8 cellular contexts compared by ENCODE assay signal in genomic region chr2:241036964-241037421, GRCh38. TPM values are rescaled to one million over a fixed set of nuclear protein-coding genes. Genes with fewer than 3 reads are reported as not detected.
DNase-seq lines count a peak whose midpoint lies in the region; ATAC-seq and TF ChIP-seq lines count a peak whose summit lies in the region.

No MANE protein-coding gene starts in this region.

- no peak for TF ChIP-seq CTCF in OCI-LY7 (conservative IDR thresholded peaks at IDR 0.05; ENCODE audit: low read length)

- H3K9me3 ChIP-seq in CD4-positive, CD25-positive, alpha-beta regulatory T cell (ENCODE audit: control insufficient read depth in 2 of 2, low read length in 2 of 2), result no peaks in the 10 kb centered on the region
- H3K9me3 ChIP-seq in OCI-LY7 (ENCODE audit: low read length) (no peaks in the 10 kb centered on the region), iPS-18c (ENCODE audit: control insufficient read depth, insufficient read depth, low read length) (no peaks in the 10 kb centered on the region)

- peaks cover 0 to 3% (median 0%) of the 10 kb centered on the region in 7 donors for H3K9me3 Mint-ChIP-seq in CD4-positive, CD25-positive, alpha-beta regulatory T cell

- H2AFZ ChIP-seq in OCI-LY7 (ENCODE audit: low read length), result no peak overlapping the region

- BruUV-seq in OCI-LY7 (replicated peaks; lab: Mats Ljungman, UMichigan), result no TSS peak

- H3K4me3 Mint-ChIP-seq in CD4-positive, CD25-positive, alpha-beta regulatory T cell, result peak overlapping the region; percentile 81 to 96 (median 91)

- peak overlapping the region; percentile 83 for H3K27ac ChIP-seq in CD4-positive, CD25-positive, alpha-beta regulatory T cell (ENCODE audit: insufficient read depth, low read length, poor library complexity, severe bottlenecking)
- H3K27ac ChIP-seq in OCI-LY7 (ENCODE audit: low read depth, low read length, poor library complexity, severe bottlenecking), result no peak overlapping the region

- H3K36me3 Mint-ChIP-seq in CD4-positive, CD25-positive, alpha-beta regulatory T cell, result peaks cover 5% of the 10 kb centered on the region

- H3K36me3 ChIP-seq in CD4-positive, CD25-positive, alpha-beta regulatory T cell (ENCODE audit: control insufficient read depth, insufficient read depth, low read length), result peaks cover 3% of the 10 kb centered on the region
- H3K36me3 ChIP-seq in OCI-LY7 (ENCODE audit: insufficient read depth, low read length), result no peaks in the 10 kb centered on the region

- ATAC-seq in CD4-positive, CD25-positive, alpha-beta regulatory T cell (ENCODE audit: low read depth in 2 of 2), result peak; percentile 6 to 32
- ATAC-seq in GM19455 (IDR thresholded peaks at IDR 0.05; ENCODE audit: unreplicated experiment), result peak; percentile 49
- no peak for ATAC-seq in HG03095 (IDR thresholded peaks at IDR 0.05; ENCODE audit: unreplicated experiment)

- peaks cover 14% of the 10 kb centered on the region for H3K27me3 Mint-ChIP-seq in CD4-positive, CD25-positive, alpha-beta regulatory T cell

- peak overlapping the region; percentile 53; the same call in 1 of the 2 replicates for H3K4me2 ChIP-seq in OCI-LY7 (ENCODE audit: low read length)

- H4K20me1 ChIP-seq in OCI-LY7 (ENCODE audit: insufficient read depth, low read length), result no peaks in the 10 kb centered on the region

- H3K4me1 Mint-ChIP-seq in CD4-positive, CD25-positive, alpha-beta regulatory T cell, result peaks cover 9 to 51% (median 25%) of the 10 kb centered on the region in 4 donors

- POLR2A ChIA-PET in OCI-LY7 (lab: Charles Lee), result no interaction called here

- intact Hi-C loops in OCI-LY7 (cut with micrococcal nuclease; ENCODE audit: unreplicated experiment), result no loop called here

- H3K9me2 ChIP-seq in OCI-LY7 (ENCODE audit: insufficient read depth, low read length), result no peaks in the 10 kb centered on the region

- H3K27ac Mint-ChIP-seq in CD4-positive, CD25-positive, alpha-beta regulatory T cell, result peak overlapping the region; percentile 29 to 91 (median 82)

- CTCF ChIA-PET in OCI-LY7 (lab: Charles Lee; ENCODE audit: unreplicated experiment), result no interaction called here

- H3K79me2 ChIP-seq in OCI-LY7 (ENCODE audit: insufficient read depth, low read depth, low read length), result no peaks in the 10 kb centered on the region

- H3K4me1 ChIP-seq in CD4-positive, CD25-positive, alpha-beta regulatory T cell (ENCODE audit: control insufficient read depth, insufficient read depth, low read length, poor library complexity, severe bottlenecking), result peaks cover 55% of the 10 kb centered on the region
- peaks cover 56% of the 10 kb centered on the region for H3K4me1 ChIP-seq in OCI-LY7 (ENCODE audit: insufficient read depth, low read length, poor library complexity, severe bottlenecking)

- peak overlapping the region; percentile 64 for H3K4me3 ChIP-seq in CD4-positive, CD25-positive, alpha-beta regulatory T cell (ENCODE audit: low read depth, low read length)
- H3K4me3 ChIP-seq in OCI-LY7 (ENCODE audit: low read depth, low read length, poor library complexity, severe bottlenecking) (peak overlapping the region; percentile 26), iPS-18c (ENCODE audit: insufficient read depth, low read depth, low read length) (peak overlapping the region; percentile 41; the same call in 1 of the 2 replicates)

- DNase-seq in CD4-positive, CD25-positive, alpha-beta regulatory T cell, result no peak
- DNase-seq in OCI-LY7 (ENCODE audit: low spot score) (no peak), C1 segment of cervical spinal cord (lab: John Stamatoyannopoulos, UW) (no peak), NOMO-1 treated with DMSO at 0.1 percent for 48 hours (lab: John Stamatoyannopoulos, UW; ENCODE audit: unreplicated experiment) (no peak), foreskin melanocyte (no peak)

- H3K27me3 ChIP-seq in CD4-positive, CD25-positive, alpha-beta regulatory T cell (ENCODE audit: control insufficient read depth, insufficient read depth, low read length), result no peaks in the 10 kb centered on the region

RNA-seq across cellular contexts. Expression of gene SNED1, which starts 38.6 kb away (rescaled TPM):
- 170 TPM for total RNA-seq in CD4-positive, CD25-positive, alpha-beta regulatory T cell
- polyA plus RNA-seq in CD4-positive, CD25-positive, alpha-beta regulatory T cell, result 1 to 10 TPM; 1.7 to 5.6 (median 2.2) TPM
- 2.8 and 3.5 TPM in 2 replicates for total RNA-seq in OCI-LY7 (2014; rRNA removed; shearing (Covaris generic))
- total RNA-seq in OCI-LY7 (2022), result 13.6 and 15.3 TPM in 2 replicates

Comparison
In these comparisons a context has a peak if more than half of its experiments do, and no peak if none do; other contexts are left out.
1. RNA of gene SNED1, which starts 38.6 kb away (total RNA-seq): 170 TPM in CD4-positive, CD25-positive, alpha-beta regulatory T cell (single experiment); 2.8 to 15.3 TPM in OCI-LY7; every median in the first group is over 10 times any median in the second.
2. Peak in every context shown above with its lines, with median percentiles within 50 percentile points of each other: H3K4me3 ChIP-seq.